24 cellular contexts compared by ENCODE assay signal in the genomic region with DNA sequence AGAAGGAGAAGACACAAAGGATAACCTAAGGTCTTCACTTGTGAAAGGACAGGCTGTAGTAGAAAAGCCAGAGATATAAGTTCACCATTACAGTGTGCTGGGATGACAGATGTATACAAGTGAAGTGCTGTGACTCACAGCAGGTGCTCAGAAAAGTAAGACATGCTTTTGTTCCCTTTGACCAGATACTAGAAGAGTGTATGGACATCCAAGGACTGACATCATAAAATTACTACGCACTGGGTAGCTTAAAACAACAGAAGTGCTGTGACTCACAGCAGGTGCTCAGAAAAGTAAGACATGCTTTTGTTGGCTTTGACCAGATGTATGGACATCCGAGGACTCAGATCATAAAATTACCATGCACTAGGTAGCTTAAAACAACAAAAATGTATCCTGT.
DNase-seq lines count a peak whose midpoint lies in the region; ATAC-seq, FAIRE-seq and TF ChIP-seq lines count a peak whose summit lies in the region.
"Had no signal": no experiment of that assay in that cellular context is flagged by ENCODE, and none has a peak within 500 bp of the region (broad histone marks: within the 10 kb centered on the region; RNA-seq: fewer than 3 reads in every experiment).

No MANE protein-coding gene starts in this region.

- H3K36me3 ChIP-seq in astrocyte (ENCODE audit: insufficient read depth, low read length) = no peaks in the 10 kb centered on the region
- no peaks in the 10 kb centered on the region for H3K36me3 ChIP-seq in tibial artery
- H3K36me3 ChIP-seq: Peyer's patch had no signal

- no peak for FAIRE-seq in astrocyte (lab: Jason Lieb, UNC)
- FAIRE-seq: A204.1, GM12878 had no signal

- no peak overlapping the region for H3K4me3 ChIP-seq in astrocyte (ENCODE audit: insufficient read depth, low read depth, low read length)
- H3K4me3 ChIP-seq in tibial artery = no peak overlapping the region
- H3K4me3 ChIP-seq: GM12878, Peyer's patch had no signal

- no peak overlapping the region for H3K27ac Mint-ChIP-seq in astrocyte (ENCODE audit: unreplicated experiment)
- H3K27ac Mint-ChIP-seq: B cell, CD14-positive monocyte had no signal

- peaks cover 3% of the 10 kb centered on the region for H3K27me3 Mint-ChIP-seq in astrocyte (ENCODE audit: low read depth, unreplicated experiment)

- no peak overlapping the region for H2AFZ ChIP-seq in astrocyte (ENCODE audit: low read depth, low read length)

- H4K20me1 ChIP-seq in astrocyte (ENCODE audit: insufficient read depth, low read length) = no peaks in the 10 kb centered on the region

- TF ChIP-seq CTCF in astrocyte (IDR thresholded peaks at IDR 0.05; ENCODE audit: insufficient read depth, low read depth, low read length) (no peak), tibial artery (IDR thresholded peaks at IDR 0.05) (no peak)

- no peaks in the 10 kb centered on the region for H3K79me2 ChIP-seq in astrocyte (ENCODE audit: insufficient read depth, low read length)

- intact Hi-C loops in tibial artery (cut with DNase I; ENCODE audit: low total_unique reads) = no loop called here

- no peak overlapping the region for H3K4me2 ChIP-seq in astrocyte (ENCODE audit: low read length)

- H3K9me3 ChIP-seq in astrocyte (ENCODE audit: insufficient read depth, low read depth, low read length) (no peaks in the 10 kb centered on the region), tibial artery (peaks cover 0 to 1% (median 0%) of the 10 kb centered on the region in 3 donors)
- H3K9me3 ChIP-seq: Peyer's patch had no signal

- no peaks in the 10 kb centered on the region for H3K4me1 Mint-ChIP-seq in astrocyte (ENCODE audit: low read depth, unreplicated experiment)
- H3K4me1 Mint-ChIP-seq: B cell, CD14-positive monocyte had no signal

- H3K4me1 ChIP-seq in astrocyte (ENCODE audit: insufficient read depth, low read length) = no peaks in the 10 kb centered on the region
- H3K4me1 ChIP-seq in tibial artery = no peaks in the 10 kb centered on the region
- H3K4me1 ChIP-seq: Peyer's patch had no signal

- H3K9ac ChIP-seq in astrocyte (ENCODE audit: low read length) = no peak overlapping the region

- no peak for ATAC-seq in GM18867 (IDR thresholded peaks at IDR 0.05; ENCODE audit: unreplicated experiment)
- ATAC-seq: GM12878 had no signal

- H3K36me3 Mint-ChIP-seq in astrocyte (ENCODE audit: low read depth, unreplicated experiment) = no peaks in the 10 kb centered on the region
- H3K36me3 Mint-ChIP-seq: CD14-positive monocyte had no signal

- H3K27ac ChIP-seq in astrocyte (ENCODE audit: low read depth, low read length) = no peak overlapping the region
- no peak overlapping the region for H3K27ac ChIP-seq in tibial artery
- H3K27ac ChIP-seq: Peyer's patch had no signal

- H3K4me3 Mint-ChIP-seq in astrocyte (ENCODE audit: unreplicated experiment) = no peak overlapping the region
- H3K4me3 Mint-ChIP-seq: B cell, CD14-positive monocyte had no signal

- no peaks in the 10 kb centered on the region for H3K27me3 ChIP-seq in astrocyte (ENCODE audit: insufficient read depth, low read length)
- H3K27me3 ChIP-seq in tibial artery = no peaks in the 10 kb centered on the region
- H3K27me3 ChIP-seq: Peyer's patch had no signal

- peaks cover 4% of the 10 kb centered on the region for H3K9me3 Mint-ChIP-seq in astrocyte (ENCODE audit: unreplicated experiment)

- DNase-seq in COLO668 (lab: John Stamatoyannopoulos, UW; ENCODE audit: unreplicated experiment) = peak; percentile 19
- peak; percentile 54 for DNase-seq in HT1080 (ENCODE audit: low read depth)
- DNase-seq in astrocyte (ENCODE audit: low read depth) = peak; percentile 4
- DNase-seq in glomerular visceral epithelial cell (ENCODE audit: extremely low spot score) = peak; percentile 3
- no peak for DNase-seq in medulla oblongata (ENCODE audit: extremely low spot score)
- DNase-seq in tibial artery = no peak
- DNase-seq in NCI-H748 treated with DMSO at 0.1 percent for 48 hours (lab: John Stamatoyannopoulos, UW) = no peak
- DNase-seq: DND-41; H7; Kasumi-1; MM.1S; NCI-H1048; NCI-H1417 treated with DMSO at 0.1 percent for 48 hours; NCI-H187 treated with DMSO at 0.1 percent for 48 hours; NCI-H510A treated with DMSO at 0.1 percent for 48 hours; NCI-H774; NK-92 treated with Interleukin-12 subunit alpha and Interleukin-12 subunit beta, amount 100 ng/mL, for 24 hours; Peyer's patch; SW 1271 had no signal

Comparison
In these comparisons a context has a peak if more than half of its experiments do, and no peak if none do; other contexts are left out.
1. DNase-seq: peak in COLO668 (single experiment), HT1080 (single experiment), astrocyte (single experiment) and glomerular visceral epithelial cell (single experiment); none in medulla oblongata (single experiment), tibial artery (0 of 2) and NCI-H748 treated with DMSO at 0.1 percent for 48 hours (single experiment).